In the genomic region with DNA sequence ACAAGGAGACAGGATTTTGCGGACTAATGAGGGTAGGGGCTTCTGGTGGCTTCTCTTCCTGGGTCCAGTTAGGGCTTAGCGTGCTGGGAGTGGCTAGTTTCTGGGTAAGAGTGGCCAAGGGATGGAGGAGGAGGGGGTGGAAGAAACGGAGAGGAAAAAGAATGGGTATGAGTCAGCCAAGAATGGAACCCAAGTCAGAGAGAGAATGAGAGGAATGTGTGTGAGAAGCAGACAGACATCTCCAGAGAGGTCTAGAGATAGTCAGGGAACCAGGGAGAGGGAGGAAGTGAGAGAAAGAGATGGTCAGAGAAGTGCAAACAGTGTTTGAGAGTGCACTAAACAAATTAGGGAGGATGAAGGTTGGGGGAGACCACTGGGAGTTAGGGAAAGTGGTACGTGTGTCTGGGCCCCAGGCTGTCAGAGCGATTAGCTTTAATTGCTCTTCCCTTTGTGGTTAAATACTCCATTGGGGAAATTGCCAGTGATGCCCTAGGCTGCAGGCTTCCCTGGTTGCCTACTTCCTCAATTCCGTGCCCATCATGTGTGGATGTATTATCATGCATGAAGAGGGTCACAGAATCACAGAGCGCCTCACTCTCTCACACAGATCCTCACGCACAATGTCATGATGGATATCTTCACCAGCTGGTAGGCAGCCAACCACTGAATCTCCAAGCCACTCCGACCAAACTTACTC, we compare ENCODE assay signal across 8 cellular contexts. TPM values are rescaled to one million over a fixed set of nuclear protein-coding genes. Genes with fewer than 3 reads are reported as not detected.
DNase-seq lines count a peak whose midpoint lies in the region; ATAC-seq and TF ChIP-seq lines count a peak whose summit lies in the region.

No MANE protein-coding gene starts in this region.

- peak overlapping the region; percentile 88 for H3K4me3 Mint-ChIP-seq in activated T-cell treated with anti-CD3 and anti-CD28 coated beads, Interleukin-2, amount 50 U/mL, for 24 hours
- peak overlapping the region; percentile 81 for H3K4me3 Mint-ChIP-seq in mesothelial cell of epicardium

- no peaks in the 10 kb centered on the region for H3K79me2 ChIP-seq in OCI-LY1 (ENCODE audit: insufficient read depth, low read length)

- intact Hi-C loops in colonic mucosa (cut with DNase I) (no loop called here), mucosa of descending colon (cut with DNase I, micrococcal nuclease) (no loop called here)

- H3K27ac Mint-ChIP-seq in activated T-cell treated with anti-CD3 and anti-CD28 coated beads, Interleukin-2, amount 50 U/mL, for 24 hours, result peak overlapping the region; percentile 93
- peak overlapping the region; percentile 91 for H3K27ac Mint-ChIP-seq in mesothelial cell of epicardium

- peaks cover 30% of the 10 kb centered on the region; the same call in 1 of the 2 replicates for H3K36me3 ChIP-seq in OCI-LY1 (ENCODE audit: insufficient read depth, low read length)
- peaks cover 4% of the 10 kb centered on the region for H3K36me3 ChIP-seq in colonic mucosa
- H3K36me3 ChIP-seq in mucosa of descending colon (ENCODE audit: low read depth), result no peaks in the 10 kb centered on the region

- no peak for DNase-seq in activated T-cell treated with anti-CD3 and anti-CD28 coated beads, Interleukin-2, amount 50 U/mL, for 24 hours
- DNase-seq in activated T-cell treated with anti-CD3 and anti-CD28 coated beads, Interleukin-2, amount 50 U/mL, for 1 hour, result no peak
- DNase-seq in colonic mucosa (no peak), mesothelial cell of epicardium (ENCODE audit: low spot score in 2 of 2, unreplicated experiment in 2 of 2) (no peak), mucosa of descending colon (no peak)

- H3K9ac ChIP-seq in OCI-LY1 (ENCODE audit: low read length) (peak overlapping the region; percentile 96; the same call in 1 of the 2 replicates), colonic mucosa (ENCODE audit: low read depth in 2 of 2, low read length in 2 of 2) (peak overlapping the region; percentile 33 to 76)

- H3K9me3 Mint-ChIP-seq in activated T-cell treated with anti-CD3 and anti-CD28 coated beads, Interleukin-2, amount 50 U/mL, for 24 hours, result no peaks in the 10 kb centered on the region
- no peaks in the 10 kb centered on the region for H3K9me3 Mint-ChIP-seq in mesothelial cell of epicardium

- H3K36me3 Mint-ChIP-seq in activated T-cell treated with anti-CD3 and anti-CD28 coated beads, Interleukin-2, amount 50 U/mL, for 24 hours (ENCODE audit: low read depth), result peaks cover 57% of the 10 kb centered on the region
- peaks cover 7% of the 10 kb centered on the region for H3K36me3 Mint-ChIP-seq in mesothelial cell of epicardium

- H3K4me2 ChIP-seq in OCI-LY1 (ENCODE audit: low read length), result peak overlapping the region; percentile 81

- H3K9me2 ChIP-seq in OCI-LY1 (ENCODE audit: low read depth, low read length), result no peaks in the 10 kb centered on the region

- H3F3A ChIP-seq in OCI-LY1 (ENCODE audit: insufficient read depth, low read length), result no peaks in the 10 kb centered on the region

- H3K4me3 ChIP-seq in OCI-LY1 (ENCODE audit: low read depth, low read length, poor library complexity, severe bottlenecking), result peak overlapping the region; percentile 96
- H3K4me3 ChIP-seq in colonic mucosa, result peak overlapping the region; percentile 87
- no peak overlapping the region for H3K4me3 ChIP-seq in mucosa of descending colon

- H3K27ac ChIP-seq in OCI-LY1 (ENCODE audit: low read depth, low read length, poor library complexity, severe bottlenecking) (peak overlapping the region; percentile 70), colonic mucosa (peak overlapping the region; percentile 70)

- TF ChIP-seq CTCF in OCI-LY1 (IDR thresholded peaks at IDR 0.05; ENCODE audit: low read length) (no peak), colonic mucosa (IDR thresholded peaks at IDR 0.05) (no peak), mesothelial cell of epicardium (IDR thresholded peaks at IDR 0.05; ENCODE audit: unreplicated experiment) (no peak), mucosa of descending colon (IDR thresholded peaks at IDR 0.05) (no peak)

- ATAC-seq in mucosa of descending colon (no peak), HG02763 (IDR thresholded peaks at IDR 0.05; ENCODE audit: unreplicated experiment) (no peak)
- no peak for ATAC-seq in activated CD4-positive, CD25-positive, alpha-beta regulatory T cell treated with anti-CD3 and anti-CD28 coated beads, Interleukin-2, amount 50 U/mL, for 24 hours

- H3K9me3 ChIP-seq in OCI-LY1 (ENCODE audit: low read length) (no peaks in the 10 kb centered on the region), colonic mucosa (no peaks in the 10 kb centered on the region), mucosa of descending colon (no peaks in the 10 kb centered on the region)

- no peaks in the 10 kb centered on the region for H4K20me1 ChIP-seq in OCI-LY1 (ENCODE audit: insufficient read depth, low read length)

- H3K27me3 Mint-ChIP-seq in activated T-cell treated with anti-CD3 and anti-CD28 coated beads, Interleukin-2, amount 50 U/mL, for 24 hours, result no peaks in the 10 kb centered on the region
- H3K27me3 Mint-ChIP-seq in mesothelial cell of epicardium (ENCODE audit: low read depth), result no peaks in the 10 kb centered on the region

- peaks cover 25% of the 10 kb centered on the region for H3K4me1 ChIP-seq in OCI-LY1 (ENCODE audit: insufficient read depth, low read length, severe bottlenecking)
- H3K4me1 ChIP-seq in colonic mucosa, result no peaks in the 10 kb centered on the region
- peaks cover 17% of the 10 kb centered on the region for H3K4me1 ChIP-seq in mucosa of descending colon (ENCODE audit: low read depth)

- H3K4me1 Mint-ChIP-seq in activated T-cell treated with anti-CD3 and anti-CD28 coated beads, Interleukin-2, amount 50 U/mL, for 24 hours (ENCODE audit: low read depth), result peaks cover 57% of the 10 kb centered on the region
- peaks cover 51% of the 10 kb centered on the region for H3K4me1 Mint-ChIP-seq in mesothelial cell of epicardium

- no peak overlapping the region for H2AFZ ChIP-seq in OCI-LY1 (ENCODE audit: low read length)

- H3K27me3 ChIP-seq in OCI-LY1 (ENCODE audit: insufficient read depth, low read length) (no peaks in the 10 kb centered on the region), colonic mucosa (no peaks in the 10 kb centered on the region)

RNA-seq across cellular contexts. Expression of a gene that starts 1.4 kb away (rescaled TPM):
- total RNA-seq in colonic mucosa (10 to 100 TPM; 33.0 to 48.3 TPM), mesothelial cell of epicardium (37.4 to 42.1 TPM (median 41.2 TPM) in 3 replicates), mucosa of descending colon (100 to 1,000 TPM in 1 of 3 donors, 10 to 100 TPM in 2; 31.6 to 125 (median 36.6) TPM)

RNA-seq across cellular contexts. Expression of a gene that starts 16.2 kb away (rescaled TPM):
- total RNA-seq in colonic mucosa (not detected), mesothelial cell of epicardium (0.16 to 0.27 TPM in 2 of 3 replicates, not detected in the other), mucosa of descending colon (under 1 TPM in 2 of 3 donors, not detected in 1; 0.34 to 0.82 TPM)

RNA-seq across cellular contexts. Expression of a gene that starts 55.2 kb away (rescaled TPM):
- not detected for total RNA-seq in colonic mucosa
- total RNA-seq in mesothelial cell of epicardium, result 0.29 to 0.38 TPM (median 0.33 TPM) in 3 replicates
- under 1 TPM in 1 of 3 donors, not detected in 2; 0.16 TPM for total RNA-seq in mucosa of descending colon

RNA-seq across cellular contexts. Expression of a gene that starts 55.8 kb away (rescaled TPM):
- total RNA-seq in colonic mucosa, result 10 to 100 TPM; 72.0 to 86.1 TPM
- 276 to 299 TPM (median 287 TPM) in 3 replicates for total RNA-seq in mesothelial cell of epicardium
- 100 to 1,000 TPM in 2 of 3 donors, 10 to 100 TPM in 1; 96.7 to 146 (median 123) TPM for total RNA-seq in mucosa of descending colon
